Comparison of ENCODE assay signal across 18 cellular contexts in the genomic region with DNA sequence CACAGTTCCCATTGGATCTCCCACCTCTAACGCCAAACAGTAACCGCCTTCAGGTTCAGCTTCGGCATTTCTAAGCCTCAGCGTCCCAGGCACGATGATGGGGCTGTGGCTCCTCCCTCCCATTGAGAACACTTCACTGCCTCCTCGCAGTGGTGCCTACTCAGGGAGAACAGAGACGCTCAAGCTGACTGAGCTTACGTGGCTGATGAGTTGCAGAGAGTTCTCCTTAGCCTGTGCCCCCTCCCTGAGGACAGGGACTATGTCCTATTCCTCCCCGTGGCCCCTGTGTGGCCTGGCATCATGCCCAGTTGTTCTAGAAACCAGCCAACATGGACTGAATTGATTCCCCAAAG.
"Had no signal": no experiment of that assay in that cellular context is flagged by ENCODE, and none has a peak within 500 bp of the region (broad histone marks: within the 10 kb centered on the region; RNA-seq: fewer than 3 reads in every experiment).

No MANE protein-coding gene starts in this region.

- H3K27me3 Mint-ChIP-seq: activated CD4-positive, alpha-beta T cell treated with anti-CD3 and anti-CD28 coated beads for 36 hours; activated CD8-positive, alpha-beta T cell treated with anti-CD3 and anti-CD28 coated beads for 36 hours; activated naive CD8-positive, alpha-beta T cell treated with anti-CD3 and anti-CD28 coated beads, Interleukin-2, amount 50 U/mL, for 24 hours; stimulated activated naive CD8-positive, alpha-beta T cell treated with anti-CD3 and anti-CD28 coated beads, Interleukin-15, amount 100 ng/mL, for 72 hours had no signal

- H3K27ac Mint-ChIP-seq: activated CD4-positive, alpha-beta T cell treated with anti-CD3 and anti-CD28 coated beads for 36 hours; activated CD8-positive, alpha-beta T cell treated with anti-CD3 and anti-CD28 coated beads for 36 hours; activated naive CD8-positive, alpha-beta T cell treated with anti-CD3 and anti-CD28 coated beads, Interleukin-2, amount 50 U/mL, for 24 hours; activated T-cell treated with anti-CD3 and anti-CD28 coated beads, Interleukin-2, amount 50 U/mL, for 72 hours; nephron had no signal

- H3K27ac ChIP-seq: colonic mucosa, tibial artery, vagina, VCaP had no signal

- H3K9me3 Mint-ChIP-seq: activated CD8-positive, alpha-beta T cell treated with anti-CD3 and anti-CD28 coated beads for 36 hours; activated naive CD8-positive, alpha-beta T cell treated with anti-CD3 and anti-CD28 coated beads, Interleukin-2, amount 50 U/mL, for 24 hours; activated T-cell treated with anti-CD3 and anti-CD28 coated beads, Interleukin-2, amount 50 U/mL, for 72 hours; nephron; stimulated activated naive CD8-positive, alpha-beta T cell treated with anti-CD3 and anti-CD28 coated beads, Interleukin-15, amount 100 ng/mL, for 72 hours had no signal

- ATAC-seq: activated CD4-positive, alpha-beta T cell treated with anti-CD3 and anti-CD28 coated beads for 36 hours; activated CD8-positive, alpha-beta T cell treated with anti-CD3 and anti-CD28 coated beads for 36 hours; activated naive CD8-positive, alpha-beta T cell treated with anti-CD3 and anti-CD28 coated beads, Interleukin-2, amount 50 U/mL, for 24 hours; activated T-cell treated with anti-CD3 and anti-CD28 coated beads, Interleukin-2, amount 50 U/mL, for 72 hours; stimulated activated naive CD8-positive, alpha-beta T cell treated with anti-CD3 and anti-CD28 coated beads, Interleukin-15, amount 100 ng/mL, for 72 hours had no signal

- DNase-seq: activated CD4-positive, alpha-beta T cell treated with anti-CD3 and anti-CD28 coated beads for 36 hours; activated CD8-positive, alpha-beta memory T cell treated with anti-CD3 and anti-CD28 coated beads, Interleukin-2, amount 50 U/mL, for 4 hours; activated CD8-positive, alpha-beta T cell treated with anti-CD3 and anti-CD28 coated beads for 36 hours; activated naive CD4-positive, alpha-beta T cell; activated naive CD8-positive, alpha-beta T cell treated with anti-CD3 and anti-CD28 coated beads, Interleukin-2, amount 50 U/mL, for 24 hours; activated T-cell treated with anti-CD3 and anti-CD28 coated beads, Interleukin-2, amount 50 U/mL, for 72 hours; colonic mucosa; effector memory CD4-positive, alpha-beta T cell; hippocampal formation; kidney glomerular epithelial cell; stimulated activated CD4-positive, alpha-beta T cell treated with anti-CD3 and anti-CD28 coated beads, Interleukin-12 subunit alpha, Interleukin-12 subunit beta, amount 100 ng/mL, for 4 hours; stimulated activated CD8-positive, alpha-beta memory T cell treated with anti-CD3 and anti-CD28 coated beads, Interleukin-4, amount 100 ng/mL, for 48 hours; stimulated activated naive CD8-positive, alpha-beta T cell treated with anti-CD3 and anti-CD28 coated beads, Interleukin-15, amount 100 ng/mL, for 72 hours; T1000; tibial artery had no signal

- H3K4me3 Mint-ChIP-seq: activated CD4-positive, alpha-beta T cell treated with anti-CD3 and anti-CD28 coated beads for 36 hours; activated CD8-positive, alpha-beta T cell treated with anti-CD3 and anti-CD28 coated beads for 36 hours; activated naive CD8-positive, alpha-beta T cell treated with anti-CD3 and anti-CD28 coated beads, Interleukin-2, amount 50 U/mL, for 24 hours; activated T-cell treated with anti-CD3 and anti-CD28 coated beads, Interleukin-2, amount 50 U/mL, for 72 hours; nephron; stimulated activated naive CD8-positive, alpha-beta T cell treated with anti-CD3 and anti-CD28 coated beads, Interleukin-15, amount 100 ng/mL, for 72 hours had no signal

- H3K9me3 ChIP-seq: colonic mucosa, tibial artery, vagina had no signal

- H3K27me3 ChIP-seq: colonic mucosa, tibial artery, vagina had no signal

- H3K4me3 ChIP-seq: colonic mucosa, tibial artery, vagina had no signal

- H3K36me3 ChIP-seq: colonic mucosa, vagina had no signal
